Comparison of ENCODE assay signal across 16 cellular contexts in genomic region chr17:72587156-72587555, GRCh38.
DNase-seq lines count a peak whose midpoint lies in the region; ATAC-seq and TF ChIP-seq lines count a peak whose summit lies in the region.
"Had no signal": no experiment of that assay in that cellular context is flagged by ENCODE, and none has a peak within 500 bp of the region (broad histone marks: within the 10 kb centered on the region; RNA-seq: fewer than 3 reads in every experiment).

No MANE protein-coding gene starts in this region.

- no peak for TF ChIP-seq POLR2A in esophagus squamous epithelium (IDR thresholded peaks at IDR 0.05)
- no peak for TF ChIP-seq POLR2A in suprapubic skin (IDR thresholded peaks at IDR 0.05)

- H3K27ac ChIP-seq in esophagus squamous epithelium: peak overlapping the region; percentile 71 to 87 (median 85)
- H3K27ac ChIP-seq in suprapubic skin: peak overlapping the region; percentile 73
- H3K27ac ChIP-seq in lower lobe of right lung: no peak overlapping the region

- no peak for TF ChIP-seq EP300 in suprapubic skin (IDR thresholded peaks at IDR 0.05)

- H3K27me3 ChIP-seq in esophagus squamous epithelium (peaks cover 0 to 15% (median 0%) of the 10 kb centered on the region in 4 donors), suprapubic skin (peaks cover 13% of the 10 kb centered on the region), lower lobe of right lung (ENCODE audit: low read depth) (peaks cover 21% of the 10 kb centered on the region)

- CTCF ChIA-PET in activated naive CD4-positive, alpha-beta T cell treated with anti-CD3 and anti-CD28 coated beads, Interleukin-2, amount 10 ng/mL, durations not matched to agents 7 days and 5 days (lab: Charles Lee): interaction anchor here (1.0 to 3.2 kb wide), 4 partner anchors 27 to 139 kb away, joined by 3 to 25 read pairs (median 6); no protein-coding TSS in a partner anchor
- CTCF ChIA-PET in activated CD4-positive, alpha-beta memory T cell treated with anti-CD3 and anti-CD28 coated beads, Interleukin-2, amount 10 ng/mL, durations not matched to agents 7 days and 5 days (lab: Charles Lee): interaction anchor here (0.5 to 3.6 kb wide), 7 partner anchors 9 to 139 kb away, joined by 3 to 36 read pairs (median 3); no protein-coding TSS in a partner anchor

- H3K9me3 Mint-ChIP-seq in activated naive CD4-positive, alpha-beta T cell treated with anti-CD3 and anti-CD28 coated beads, Interleukin-2, amount 10 ng/mL, durations not matched to agents 7 days and 5 days: no peaks in the 10 kb centered on the region
- H3K9me3 Mint-ChIP-seq in activated naive CD4-positive, alpha-beta T cell treated with anti-CD3 and anti-CD28 coated beads, Interleukin-2, amount 50 U/mL, for 72 hours: no peaks in the 10 kb centered on the region
- no peaks in the 10 kb centered on the region for H3K9me3 Mint-ChIP-seq in activated CD4-positive, alpha-beta memory T cell treated with anti-CD3 and anti-CD28 coated beads, Interleukin-2, amount 10 ng/mL, durations not matched to agents 7 days and 5 days
- no peaks in the 10 kb centered on the region for H3K9me3 Mint-ChIP-seq in stimulated activated memory B cell treated with anti-CD40 and anti-IgM and Interleukin-4, amounts not matched to agents 10 μg/mL and 1 μg/mL and 100 μg/mL, for 72 hours
- H3K9me3 Mint-ChIP-seq: central memory CD8-positive, alpha-beta T cell; T-helper 1 cell treated with Interleukin-12 subunit alpha and Interleukin-12 subunit beta and Interleukin-4 antibody, amounts not matched to agents 30 μg/mL and 1 μg/mL, for 36 hours had no signal

- H3K4me1 Mint-ChIP-seq in activated naive CD4-positive, alpha-beta T cell treated with anti-CD3 and anti-CD28 coated beads, Interleukin-2, amount 10 ng/mL, durations not matched to agents 7 days and 5 days: peaks cover 50% of the 10 kb centered on the region
- peaks cover 48% of the 10 kb centered on the region for H3K4me1 Mint-ChIP-seq in activated CD4-positive, alpha-beta memory T cell treated with anti-CD3 and anti-CD28 coated beads, Interleukin-2, amount 10 ng/mL, durations not matched to agents 7 days and 5 days
- peaks cover 14% of the 10 kb centered on the region for H3K4me1 Mint-ChIP-seq in stimulated activated memory B cell treated with anti-CD40 and anti-IgM and Interleukin-4, amounts not matched to agents 10 μg/mL and 1 μg/mL and 100 μg/mL, for 72 hours

- peaks cover 57% of the 10 kb centered on the region for H3K27me3 Mint-ChIP-seq in activated naive CD4-positive, alpha-beta T cell treated with anti-CD3 and anti-CD28 coated beads, Interleukin-2, amount 10 ng/mL, durations not matched to agents 7 days and 5 days
- H3K27me3 Mint-ChIP-seq in activated CD4-positive, alpha-beta memory T cell treated with anti-CD3 and anti-CD28 coated beads, Interleukin-2, amount 10 ng/mL, durations not matched to agents 7 days and 5 days: peaks cover 17% of the 10 kb centered on the region
- peaks cover 40% of the 10 kb centered on the region for H3K27me3 Mint-ChIP-seq in stimulated activated memory B cell treated with anti-CD40 and anti-IgM and Interleukin-4, amounts not matched to agents 10 μg/mL and 1 μg/mL and 100 μg/mL, for 72 hours

- intact Hi-C loops in esophagus squamous epithelium (cut with DNase I): loop anchor here (10.0 kb wide), 1 partner anchor 118 kb away; no protein-coding TSS in a partner anchor
- intact Hi-C loops in lower lobe of right lung (cut with DNase I): no loop called here

- POLR2A ChIA-PET in activated CD4-positive, alpha-beta memory T cell treated with anti-CD3 and anti-CD28 coated beads, Interleukin-2, amount 10 ng/mL, durations not matched to agents 7 days and 5 days (lab: Charles Lee): no interaction called here

- peak overlapping the region; percentile 79 for H3K27ac Mint-ChIP-seq in activated naive CD4-positive, alpha-beta T cell treated with anti-CD3 and anti-CD28 coated beads, Interleukin-2, amount 10 ng/mL, durations not matched to agents 7 days and 5 days
- H3K27ac Mint-ChIP-seq in activated naive CD4-positive, alpha-beta T cell treated with anti-CD3 and anti-CD28 coated beads, Interleukin-2, amount 50 U/mL, for 72 hours: no peak overlapping the region
- H3K27ac Mint-ChIP-seq in activated CD4-positive, alpha-beta memory T cell treated with anti-CD3 and anti-CD28 coated beads, Interleukin-2, amount 10 ng/mL, durations not matched to agents 7 days and 5 days: peak overlapping the region; percentile 84
- no peak overlapping the region for H3K27ac Mint-ChIP-seq in stimulated activated memory B cell treated with anti-CD40 and anti-IgM and Interleukin-4, amounts not matched to agents 10 μg/mL and 1 μg/mL and 100 μg/mL, for 72 hours

- TF ChIP-seq CTCF in esophagus squamous epithelium (IDR thresholded peaks at IDR 0.05) (no peak), suprapubic skin (IDR thresholded peaks at IDR 0.05) (no peak), lower lobe of right lung (IDR thresholded peaks at IDR 0.05) (no peak)

- H3K9me3 ChIP-seq in esophagus squamous epithelium: no peaks in the 10 kb centered on the region
- H3K9me3 ChIP-seq in suprapubic skin: no peaks in the 10 kb centered on the region
- H3K9me3 ChIP-seq in lower lobe of right lung: no peaks in the 10 kb centered on the region

- DNase-seq in activated naive CD4-positive, alpha-beta T cell treated with anti-CD3 and anti-CD28 coated beads, Interleukin-2, amount 10 ng/mL, durations not matched to agents 7 days and 5 days: no peak
- no peak for DNase-seq in activated naive CD4-positive, alpha-beta T cell treated with anti-CD3 and anti-CD28 coated beads, Interleukin-2, amount 50 U/mL, for 72 hours (ENCODE audit: low spot score in 2 of 2)
- no peak for DNase-seq in activated CD4-positive, alpha-beta memory T cell treated with anti-CD3 and anti-CD28 coated beads, Interleukin-2, amount 10 ng/mL, durations not matched to agents 7 days and 5 days
- no peak for DNase-seq in esophagus squamous epithelium (lab: John Stamatoyannopoulos, UW)
- DNase-seq in suprapubic skin (ENCODE audit: low spot score in 2 of 2): no peak
- DNase-seq in lower lobe of right lung: no peak
- no peak for DNase-seq in NCI-H1436 treated with DMSO at 0.1 percent for 48 hours (lab: John Stamatoyannopoulos, UW)
- DNase-seq: activated CD8-positive, alpha-beta memory T cell treated with anti-CD3 and anti-CD28 coated beads, Interleukin-2, amount 50 U/mL, for 4 hours; activated naive CD4-positive, alpha-beta T cell treated with anti-CD3 and anti-CD28 coated beads, Interleukin-2, amount 50 U/mL, for 16 hours; GDM1; NCI-H2029; NCI-H524; stimulated activated CD4-positive, alpha-beta T cell treated with anti-CD3 and anti-CD28 coated beads, Interleukin-15, amount 100 ng/mL, for 24 hours had no signal

- no peaks in the 10 kb centered on the region for H3K36me3 ChIP-seq in esophagus squamous epithelium
- no peaks in the 10 kb centered on the region for H3K36me3 ChIP-seq in suprapubic skin
- no peaks in the 10 kb centered on the region for H3K36me3 ChIP-seq in lower lobe of right lung

- H3K4me3 Mint-ChIP-seq in activated naive CD4-positive, alpha-beta T cell treated with anti-CD3 and anti-CD28 coated beads, Interleukin-2, amount 10 ng/mL, durations not matched to agents 7 days and 5 days: no peak overlapping the region
- H3K4me3 Mint-ChIP-seq in activated CD4-positive, alpha-beta memory T cell treated with anti-CD3 and anti-CD28 coated beads, Interleukin-2, amount 10 ng/mL, durations not matched to agents 7 days and 5 days: peak overlapping the region; percentile 52
- H3K4me3 Mint-ChIP-seq in stimulated activated memory B cell treated with anti-CD40 and anti-IgM and Interleukin-4, amounts not matched to agents 10 μg/mL and 1 μg/mL and 100 μg/mL, for 72 hours: no peak overlapping the region
- H3K4me3 Mint-ChIP-seq: central memory CD8-positive, alpha-beta T cell; T-helper 1 cell treated with Interleukin-12 subunit alpha and Interleukin-12 subunit beta and Interleukin-4 antibody, amounts not matched to agents 30 μg/mL and 1 μg/mL, for 36 hours had no signal

- no peak for ATAC-seq in activated naive CD4-positive, alpha-beta T cell treated with anti-CD3 and anti-CD28 coated beads, Interleukin-2, amount 50 U/mL, for 72 hours
- no peak for ATAC-seq in lower lobe of right lung
- ATAC-seq in stimulated activated memory B cell treated with anti-CD40 and anti-IgM and Interleukin-4, amounts not matched to agents 10 μg/mL and 1 μg/mL and 100 μg/mL, for 72 hours: no peak

- H3K4me1 ChIP-seq in esophagus squamous epithelium: peaks cover 10 to 58% (median 19%) of the 10 kb centered on the region in 3 donors
- H3K4me1 ChIP-seq in suprapubic skin: peaks cover 55% of the 10 kb centered on the region
- H3K4me1 ChIP-seq in lower lobe of right lung: peaks cover 17% of the 10 kb centered on the region

- 28 to 35% methylated on average over 6 to 7 of the region's 7 CpGs for WGBS in esophagus squamous epithelium, 2 donors
- 60% methylated on average over 7 of the region's 7 CpGs for WGBS in suprapubic skin

- peaks cover 3% of the 10 kb centered on the region for H3K36me3 Mint-ChIP-seq in activated naive CD4-positive, alpha-beta T cell treated with anti-CD3 and anti-CD28 coated beads, Interleukin-2, amount 10 ng/mL, durations not matched to agents 7 days and 5 days
- H3K36me3 Mint-ChIP-seq in activated naive CD4-positive, alpha-beta T cell treated with anti-CD3 and anti-CD28 coated beads, Interleukin-2, amount 50 U/mL, for 72 hours: peaks cover 0 to 10% of the 10 kb centered on the region in 2 donors
- peaks cover 7% of the 10 kb centered on the region for H3K36me3 Mint-ChIP-seq in activated CD4-positive, alpha-beta memory T cell treated with anti-CD3 and anti-CD28 coated beads, Interleukin-2, amount 10 ng/mL, durations not matched to agents 7 days and 5 days (ENCODE audit: low read depth)
- H3K36me3 Mint-ChIP-seq in stimulated activated memory B cell treated with anti-CD40 and anti-IgM and Interleukin-4, amounts not matched to agents 10 μg/mL and 1 μg/mL and 100 μg/mL, for 72 hours: no peaks in the 10 kb centered on the region

- no peak overlapping the region for H3K4me3 ChIP-seq in esophagus squamous epithelium
- no peak overlapping the region for H3K4me3 ChIP-seq in suprapubic skin
- H3K4me3 ChIP-seq in lower lobe of right lung: no peak overlapping the region

Comparison
In these comparisons a context has a peak if more than half of its experiments do, and no peak if none do; other contexts are left out.
1. H3K27ac Mint-ChIP-seq: peak in activated naive CD4-positive, alpha-beta T cell treated with anti-CD3 and anti-CD28 coated beads, Interleukin-2, amount 10 ng/mL, durations not matched to agents 7 days and 5 days (single experiment) and activated CD4-positive, alpha-beta memory T cell treated with anti-CD3 and anti-CD28 coated beads, Interleukin-2, amount 10 ng/mL, durations not matched to agents 7 days and 5 days (single experiment); none in activated naive CD4-positive, alpha-beta T cell treated with anti-CD3 and anti-CD28 coated beads, Interleukin-2, amount 50 U/mL, for 72 hours (0 of 2) and stimulated activated memory B cell treated with anti-CD40 and anti-IgM and Interleukin-4, amounts not matched to agents 10 μg/mL and 1 μg/mL and 100 μg/mL, for 72 hours (single experiment).